Comparison of ENCODE assay signal across 8 cellular contexts in the genomic region with DNA sequence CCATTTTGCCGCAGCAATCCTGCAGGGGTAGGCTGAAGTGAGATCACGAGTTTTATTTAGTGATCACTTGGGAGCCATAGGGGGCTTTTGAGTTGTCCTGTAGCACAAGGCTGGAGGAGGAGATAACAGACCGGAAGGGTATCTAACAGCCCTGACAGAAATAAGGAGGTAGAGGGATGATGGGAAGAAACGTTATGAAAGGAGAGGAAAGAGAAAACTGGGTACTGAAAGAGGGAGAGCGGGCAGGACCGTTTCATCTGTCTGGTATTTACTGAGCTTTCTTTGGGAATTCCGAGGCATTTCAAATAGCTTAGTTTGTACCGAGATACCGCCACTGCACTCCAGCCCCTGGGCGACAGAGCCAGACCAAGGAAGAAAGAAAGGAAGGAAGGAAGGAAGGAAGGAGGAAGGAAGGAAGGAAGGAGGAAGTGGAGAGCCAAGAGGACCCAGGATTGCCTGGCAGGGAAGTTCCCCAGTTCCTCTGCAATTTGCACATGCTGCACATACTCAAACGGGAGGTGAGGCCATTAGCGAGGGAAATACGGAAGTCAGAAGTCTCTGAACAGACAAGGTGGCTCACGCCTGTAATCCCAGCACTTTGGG. TPM values are rescaled to one million over a fixed set of nuclear protein-coding genes. Genes with fewer than 3 reads are reported as not detected.
DNase-seq lines count a peak whose midpoint lies in the region; ATAC-seq and TF ChIP-seq lines count a peak whose summit lies in the region.

No MANE protein-coding gene starts in this region.

- no peak for TF ChIP-seq POLR2A in prostate gland (IDR thresholded peaks at IDR 0.05)

- no peaks in the 10 kb centered on the region for H3K9me3 ChIP-seq in prostate gland

- ATAC-seq in HG02571 (IDR thresholded peaks at IDR 0.05; ENCODE audit: unreplicated experiment) (no peak), HG03520 (IDR thresholded peaks at IDR 0.05; ENCODE audit: unreplicated experiment) (no peak)

- no peaks in the 10 kb centered on the region for H3K4me1 ChIP-seq in prostate gland (replicated peaks)

- no peaks in the 10 kb centered on the region for H3K27me3 ChIP-seq in prostate gland (replicated peaks; ENCODE audit: insufficient read depth)

- DNase-seq in NCI-H2107 treated with DMSO at 0.1 percent for 48 hours (lab: John Stamatoyannopoulos, UW; ENCODE audit: unreplicated experiment), result peak; percentile 61
- no peak for DNase-seq in NCI-H2107 (lab: John Stamatoyannopoulos, UW)
- DNase-seq in OCI-M1 (lab: John Stamatoyannopoulos, UW), result peak; percentile 73
- no peak for DNase-seq in epithelial cell of proximal tubule (ENCODE audit: low read depth)
- no peak for DNase-seq in prostate gland (ENCODE audit: low spot score)
- DNase-seq in NCI-H446 (lab: John Stamatoyannopoulos, UW), result no peak

- intact Hi-C loops in prostate gland (cut with DNase I), result no loop called here

- no peaks in the 10 kb centered on the region for H3K36me3 ChIP-seq in prostate gland

- H3K4me3 ChIP-seq in epithelial cell of proximal tubule (ENCODE audit: low read depth, low read length), result peak overlapping the region; percentile 83
- H3K4me3 ChIP-seq in prostate gland, result peak overlapping the region; percentile 78 to 85

- WGBS in prostate gland, result 58% methylated on average over 14 of the region's 14 CpGs

- H3K27ac ChIP-seq in prostate gland, result peak overlapping the region; percentile 69 to 70

- TF ChIP-seq CTCF in epithelial cell of proximal tubule (conservative IDR thresholded peaks at IDR 0.05; ENCODE audit: low read depth, low read length) (no peak), prostate gland (IDR thresholded peaks at IDR 0.05) (no peak)

RNA-seq across cellular contexts. Expression of gene FUCA1, which starts 0.9 kb away (rescaled TPM):
- total RNA-seq in epithelial cell of proximal tubule (31.9 and 33.8 TPM in 2 replicates), prostate gland (100 to 1,000 TPM in 1 of 2 donors, 10 to 100 TPM in 1; 51.4 to 111 TPM)

RNA-seq across cellular contexts. Expression of gene HMGCL, which starts 43.7 kb away (rescaled TPM):
- 22.1 and 38.5 TPM in 2 replicates for total RNA-seq in epithelial cell of proximal tubule
- total RNA-seq in prostate gland, result 10 to 100 TPM; 51.1 to 58.7 TPM

RNA-seq across cellular contexts. Expression of gene CNR2, which starts 44.2 kb away (rescaled TPM):
- total RNA-seq in epithelial cell of proximal tubule, result not detected in 2 replicates
- not detected for total RNA-seq in prostate gland

Comparison
In these comparisons a context has a peak if more than half of its experiments do, and no peak if none do; other contexts are left out.
1. DNase-seq: peak in NCI-H2107 treated with DMSO at 0.1 percent for 48 hours (single experiment) and OCI-M1 (single experiment); none in NCI-H2107 (single experiment), epithelial cell of proximal tubule (single experiment), prostate gland (single experiment) and NCI-H446 (0 of 2).